Comparison of ENCODE assay signal across 1 cellular context in the genomic region with DNA sequence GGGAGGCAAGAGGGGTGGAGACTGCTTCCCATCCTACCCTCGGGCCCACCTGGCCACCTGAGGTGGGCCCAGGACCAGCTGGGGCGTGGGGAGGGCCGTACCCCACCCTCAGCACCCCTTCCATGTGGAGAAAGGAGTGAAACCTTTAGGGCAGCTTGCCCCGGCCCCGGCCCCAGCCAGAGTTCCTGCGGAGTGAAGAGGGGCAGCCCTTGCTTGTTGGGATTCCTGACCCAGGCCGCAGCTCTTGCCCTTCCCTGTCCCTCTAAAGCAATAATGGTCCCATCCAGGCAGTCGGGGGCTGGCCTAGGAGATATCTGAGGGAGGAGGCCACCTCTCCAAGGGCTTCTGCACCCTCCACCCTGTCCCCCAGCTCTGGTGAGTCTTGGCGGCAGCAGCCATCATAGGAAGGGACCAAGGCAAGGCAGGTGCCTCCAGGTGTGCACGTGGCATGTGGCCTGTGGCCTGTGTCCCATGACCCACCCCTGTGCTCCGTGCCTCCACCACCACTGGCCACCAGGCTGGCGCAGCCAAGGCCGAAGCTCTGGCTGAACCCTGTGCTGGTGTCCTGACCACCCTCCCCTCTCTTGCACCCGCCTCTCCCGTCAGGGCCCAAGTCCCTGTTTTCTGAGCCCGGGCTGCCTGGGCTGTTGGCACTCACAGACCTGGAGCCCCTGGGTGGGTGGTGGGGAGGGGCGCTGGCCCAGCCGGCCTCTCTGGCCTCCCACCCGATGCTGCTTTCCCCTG.
TF ChIP-seq lines count a peak whose summit lies in the region.

No MANE protein-coding gene starts in this region.

TF ChIP-seq in GM12878, 131 proteins besides CTCF, POLR2A, EP300 and RAD21:
- TF ChIP-seq RUNX3 (IDR thresholded peaks at IDR 0.05; ENCODE audit: low read length) (no peak), POLR2AphosphoS5 (IDR thresholded peaks at IDR 0.05; ENCODE audit: low read length) (0 out of 2 replicates have a peak, but pooled peaks have one; percentile 30)
